19 cellular contexts compared by ENCODE assay signal in genomic region chr5:177231479-177232250, GRCh38.
DNase-seq lines count a peak whose midpoint lies in the region; ATAC-seq and TF ChIP-seq lines count a peak whose summit lies in the region.
"Had no signal": no experiment of that assay in that cellular context is flagged by ENCODE, and none has a peak within 500 bp of the region (broad histone marks: within the 10 kb centered on the region; RNA-seq: fewer than 3 reads in every experiment).

No MANE protein-coding gene starts in this region.

- no peak overlapping the region for H3K4me3 Mint-ChIP-seq in nephron progenitor cell
- H3K4me3 Mint-ChIP-seq: CD4-positive, alpha-beta memory T cell had no signal

- ATAC-seq in left ventricle myocardium superior: peak; percentile 44
- ATAC-seq in Right ventricle myocardium inferior: no peak
- ATAC-seq: PC-3 had no signal

- DNase-seq in left ventricle myocardium superior: no peak
- DNase-seq in Right ventricle myocardium inferior (ENCODE audit: missing footprints): no peak
- DNase-seq in cerebellum (ENCODE audit: low spot score): peak; percentile 30
- DNase-seq in nephron progenitor cell: no peak
- DNase-seq in activated CD4-positive, alpha-beta T cell treated with anti-CD3 and anti-CD28 coated beads for 48 hours: no peak
- DNase-seq in NOMO-1 treated with dmso at 0.1 percent for 144 hours (lab: John Stamatoyannopoulos, UW; ENCODE audit: unreplicated experiment): no peak
- DNase-seq in GDM1 (lab: John Stamatoyannopoulos, UW): no peak
- DNase-seq: BE2C; Calu3; CD4-positive, alpha-beta memory T cell; DMS53; Karpas-422; MG63; NCI-H1048; NCI-H1436; NCI-H1930; NCI-H345; NCI-H524 treated with DMSO at 0.1 percent for 48 hours; PC-3 had no signal

- H3K27ac Mint-ChIP-seq in nephron progenitor cell: peak overlapping the region; percentile 62

- H3K9me3 Mint-ChIP-seq in nephron progenitor cell: no peaks in the 10 kb centered on the region

- peaks cover 35% of the 10 kb centered on the region for H3K36me3 Mint-ChIP-seq in nephron progenitor cell (ENCODE audit: low read depth)

- no peaks in the 10 kb centered on the region for H3K27me3 Mint-ChIP-seq in nephron progenitor cell (ENCODE audit: low read depth, poor library complexity)
- H3K27me3 Mint-ChIP-seq: CD4-positive, alpha-beta memory T cell had no signal

- no peak for TF ChIP-seq CTCF in nephron progenitor cell (IDR thresholded peaks at IDR 0.05)

- intact Hi-C loops in left ventricle myocardium superior (cut with micrococcal nuclease): no loop called here
- intact Hi-C loops in Right ventricle myocardium inferior (cut with DNase I): no loop called here

- H3K4me1 Mint-ChIP-seq in nephron progenitor cell: peaks cover 12% of the 10 kb centered on the region
